ENCODE assay signal across 1 cellular context in the genomic region with DNA sequence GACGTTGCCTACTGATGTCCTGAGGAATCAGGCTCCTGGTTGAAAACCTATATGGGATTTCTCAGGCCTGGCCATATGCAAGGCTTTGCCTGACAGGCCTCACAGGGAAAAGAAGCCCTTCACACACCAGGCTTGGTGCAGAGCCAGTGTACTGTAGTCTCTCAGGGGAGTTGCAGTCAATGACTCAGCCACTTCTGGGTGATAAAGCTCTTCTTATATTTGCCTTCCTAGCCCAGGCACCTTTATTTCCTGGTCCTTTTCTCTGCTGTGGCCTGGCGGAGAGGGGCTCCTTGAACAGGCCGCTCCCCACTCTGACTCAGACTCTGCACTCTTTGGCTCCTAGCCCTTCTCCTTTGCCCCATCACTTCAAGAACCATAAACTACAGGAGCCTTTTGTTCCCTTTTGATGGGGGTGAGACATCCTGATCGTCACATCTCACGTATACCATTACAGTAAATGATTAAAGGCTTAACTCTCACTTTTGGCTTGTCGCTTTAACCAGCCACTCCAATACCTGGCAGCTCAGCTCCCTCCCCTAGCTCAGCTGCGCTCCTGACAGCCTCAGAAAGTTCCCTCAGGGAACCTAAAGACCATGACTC.
TF ChIP-seq lines count a peak whose summit lies in the region.

No MANE protein-coding gene starts in this region.

TF ChIP-seq in HepG2, 621 proteins besides CTCF, POLR2A, EP300 and RAD21 (continued from another document):
- no peak for TF ChIP-seq PRDM4 (CRISPR knock-in tag; IDR thresholded peaks at IDR 0.05; ENCODE audit: borderline replicate concordance)
- no peak for TF ChIP-seq ZNF761 (CRISPR knock-in tag; conservative IDR thresholded peaks at IDR 0.05)
- 0 out of 2 replicates have a peak, but pooled peaks have one; percentile 15 for TF ChIP-seq ELF3 (CRISPR knock-in tag; IDR thresholded peaks at IDR 0.05)
- TF ChIP-seq ZNF850 (CRISPR knock-in tag; conservative IDR thresholded peaks at IDR 0.05) = no peak
- TF ChIP-seq NRL (CRISPR knock-in tag; IDR thresholded peaks at IDR 0.05; ENCODE audit: borderline replicate concordance) = no peak
- TF ChIP-seq TAF15 (IDR thresholded peaks at IDR 0.05; ENCODE audit: low read depth, low read length, poor library complexity, severe bottlenecking) = no peak
- TF ChIP-seq NFKBIZ (CRISPR knock-in tag; IDR thresholded peaks at IDR 0.05) = no peak
- TF ChIP-seq FOXK1 (CRISPR knock-in tag; IDR thresholded peaks at IDR 0.05; ENCODE audit: borderline replicate concordance, low read depth) = no peak
- no peak for TF ChIP-seq RBM39 (IDR thresholded peaks at IDR 0.05; ENCODE audit: low read depth, low read length, poor library complexity, severe bottlenecking)
- TF ChIP-seq ZBTB42 (CRISPR knock-in tag; IDR thresholded peaks at IDR 0.05) = no peak
- no peak for TF ChIP-seq NFAT5 (CRISPR knock-in tag; IDR thresholded peaks at IDR 0.05)
- TF ChIP-seq, protein P1, sequence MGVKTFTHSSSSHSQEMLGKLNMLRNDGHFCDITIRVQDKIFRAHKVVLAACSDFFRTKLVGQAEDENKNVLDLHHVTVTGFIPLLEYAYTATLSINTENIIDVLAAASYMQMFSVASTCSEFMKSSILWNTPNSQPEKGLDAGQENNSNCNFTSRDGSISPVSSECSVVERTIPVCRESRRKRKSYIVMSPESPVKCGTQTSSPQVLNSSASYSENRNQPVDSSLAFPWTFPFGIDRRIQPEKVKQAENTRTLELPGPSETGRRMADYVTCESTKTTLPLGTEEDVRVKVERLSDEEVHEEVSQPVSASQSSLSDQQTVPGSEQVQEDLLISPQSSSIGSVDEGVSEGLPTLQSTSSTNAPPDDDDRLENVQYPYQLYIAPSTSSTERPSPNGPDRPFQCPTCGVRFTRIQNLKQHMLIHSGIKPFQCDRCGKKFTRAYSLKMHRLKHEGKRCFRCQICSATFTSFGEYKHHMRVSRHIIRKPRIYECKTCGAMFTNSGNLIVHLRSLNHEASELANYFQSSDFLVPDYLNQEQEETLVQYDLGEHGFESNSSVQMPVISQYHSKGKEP (CRISPR knock-in tag; IDR thresholded peaks at IDR 0.05) = no peak
- no peak for TF ChIP-seq CEBPG (CRISPR knock-in tag; IDR thresholded peaks at IDR 0.05)
- TF ChIP-seq U2AF2 (IDR thresholded peaks at IDR 0.05; ENCODE audit: low read depth, low read length) = no peak
TF ChIP-seq in HepG2: peak in this region for 2.
